In genomic region chr3:45552031-45552772, GRCh38 we compare ENCODE assay signal across 11 cellular contexts. TPM values are rescaled to one million over a fixed set of nuclear protein-coding genes. Genes with fewer than 3 reads are reported as not detected.
DNase-seq lines count a peak whose midpoint lies in the region; ATAC-seq and TF ChIP-seq lines count a peak whose summit lies in the region.
"Had no signal": no experiment of that assay in that cellular context is flagged by ENCODE, and none has a peak within 500 bp of the region (broad histone marks: within the 10 kb centered on the region; RNA-seq: fewer than 3 reads in every experiment).

No MANE protein-coding gene starts in this region.

- H3K9me3 ChIP-seq in Peyer's patch (no peaks in the 10 kb centered on the region), stomach (no peaks in the 10 kb centered on the region)

- H3K4me1 ChIP-seq in Peyer's patch = peaks cover 0 to 20% (median 2%) of the 10 kb centered on the region in 4 donors
- peaks cover 29% of the 10 kb centered on the region for H3K4me1 ChIP-seq in foreskin keratinocyte
- H3K4me1 ChIP-seq in stomach = peaks cover 31 to 59% (median 44%) of the 10 kb centered on the region in 4 donors

- no peak overlapping the region for H3K27ac Mint-ChIP-seq in activated naive CD8-positive, alpha-beta T cell treated with anti-CD3 and anti-CD28 coated beads, Interleukin-2, amount 50 U/mL, for 24 hours
- H3K27ac Mint-ChIP-seq in activated naive CD4-positive, alpha-beta T cell treated with anti-CD3 and anti-CD28 coated beads, Interleukin-2, amount 50 U/mL, for 72 hours = peak overlapping the region in 1 of 2 donors; percentile 16
- H3K27ac Mint-ChIP-seq: activated CD8-positive, alpha-beta memory T cell treated with anti-CD3 and anti-CD28 coated beads, Interleukin-2, amount 10 ng/mL, durations not matched to agents 7 days and 5 days had no signal

- TF ChIP-seq POLR2A in Peyer's patch (IDR thresholded peaks at IDR 0.05) = no peak
- no peak for TF ChIP-seq POLR2A in stomach (IDR thresholded peaks at IDR 0.05)

- H3K4me3 Mint-ChIP-seq in activated naive CD8-positive, alpha-beta T cell treated with anti-CD3 and anti-CD28 coated beads, Interleukin-2, amount 50 U/mL, for 24 hours = no peak overlapping the region
- H3K4me3 Mint-ChIP-seq: activated CD8-positive, alpha-beta memory T cell treated with anti-CD3 and anti-CD28 coated beads, Interleukin-2, amount 10 ng/mL, durations not matched to agents 7 days and 5 days had no signal

- peak; percentile 36 for DNase-seq in DMS79 (lab: John Stamatoyannopoulos, UW)
- DNase-seq in Peyer's patch = no peak
- DNase-seq in foreskin keratinocyte = no peak
- DNase-seq in stomach = no peak
- no peak for DNase-seq in Kasumi-1 (lab: John Stamatoyannopoulos, UW)
- no peak for DNase-seq in activated naive CD8-positive, alpha-beta T cell treated with anti-CD3 and anti-CD28 coated beads, Interleukin-2, amount 50 U/mL, for 24 hours
- DNase-seq in activated naive CD4-positive, alpha-beta T cell treated with anti-CD3 and anti-CD28 coated beads, Interleukin-2, amount 50 U/mL, for 72 hours (ENCODE audit: low spot score in 2 of 2) = no peak
- DNase-seq: activated CD8-positive, alpha-beta memory T cell treated with anti-CD3 and anti-CD28 coated beads, Interleukin-2, amount 10 ng/mL, durations not matched to agents 7 days and 5 days; H7 had no signal

- H3K27me3 ChIP-seq in Peyer's patch = no peaks in the 10 kb centered on the region
- H3K27me3 ChIP-seq in foreskin keratinocyte = no peaks in the 10 kb centered on the region
- H3K27me3 ChIP-seq in stomach = no peaks in the 10 kb centered on the region

- TF ChIP-seq EP300 in stomach (IDR thresholded peaks at IDR 0.05) = no peak

- WGBS in stomach, 5 donors = 79 to 87% (median 84%) methylated on average over 9 to 10 of the region's 10 CpGs

- TF ChIP-seq CTCF in Peyer's patch (IDR thresholded peaks at IDR 0.05) (no peak), foreskin keratinocyte (conservative IDR thresholded peaks at IDR 0.05) (no peak), stomach (IDR thresholded peaks at IDR 0.05) (no peak)

- ATAC-seq in foreskin keratinocyte (no peak), GM19395 (IDR thresholded peaks at IDR 0.05; ENCODE audit: unreplicated experiment) (no peak)
- no peak for ATAC-seq in activated naive CD8-positive, alpha-beta T cell treated with anti-CD3 and anti-CD28 coated beads, Interleukin-2, amount 50 U/mL, for 24 hours
- no peak for ATAC-seq in activated naive CD4-positive, alpha-beta T cell treated with anti-CD3 and anti-CD28 coated beads, Interleukin-2, amount 50 U/mL, for 72 hours
- ATAC-seq: activated CD8-positive, alpha-beta memory T cell treated with anti-CD3 and anti-CD28 coated beads, Interleukin-2, amount 10 ng/mL, durations not matched to agents 7 days and 5 days had no signal

- peaks cover 2% of the 10 kb centered on the region for H3K36me3 Mint-ChIP-seq in activated naive CD8-positive, alpha-beta T cell treated with anti-CD3 and anti-CD28 coated beads, Interleukin-2, amount 50 U/mL, for 24 hours (ENCODE audit: low read depth)
- no peaks in the 10 kb centered on the region for H3K36me3 Mint-ChIP-seq in activated naive CD4-positive, alpha-beta T cell treated with anti-CD3 and anti-CD28 coated beads, Interleukin-2, amount 50 U/mL, for 72 hours
- H3K36me3 Mint-ChIP-seq: activated CD8-positive, alpha-beta memory T cell treated with anti-CD3 and anti-CD28 coated beads, Interleukin-2, amount 10 ng/mL, durations not matched to agents 7 days and 5 days had no signal

- H3K4me1 Mint-ChIP-seq in activated naive CD8-positive, alpha-beta T cell treated with anti-CD3 and anti-CD28 coated beads, Interleukin-2, amount 50 U/mL, for 24 hours = peaks cover 32% of the 10 kb centered on the region

- H3K36me3 ChIP-seq in Peyer's patch (peaks cover 0 to 12% (median 0%) of the 10 kb centered on the region in 3 donors), stomach (peaks cover 0 to 13% (median 5%) of the 10 kb centered on the region in 4 donors)

- H3K27ac ChIP-seq in Peyer's patch (peak overlapping the region in 3 of 4 donors; percentile 9 to 41 (median 39)), foreskin keratinocyte (peak overlapping the region; percentile 66), stomach (peak overlapping the region in 3 of 5 donors; percentile 55 to 70 (median 64))

- H3K4me3 ChIP-seq in Peyer's patch (no peak overlapping the region), stomach (no peak overlapping the region)
- H3K4me3 ChIP-seq: skin epidermis had no signal

- H3K27me3 Mint-ChIP-seq in activated naive CD8-positive, alpha-beta T cell treated with anti-CD3 and anti-CD28 coated beads, Interleukin-2, amount 50 U/mL, for 24 hours = no peaks in the 10 kb centered on the region
- H3K27me3 Mint-ChIP-seq: activated CD8-positive, alpha-beta memory T cell treated with anti-CD3 and anti-CD28 coated beads, Interleukin-2, amount 10 ng/mL, durations not matched to agents 7 days and 5 days had no signal

- intact Hi-C loops in stomach (cut with DNase I; ENCODE audit: low total_unique reads) = no loop called here

- no peaks in the 10 kb centered on the region for H3K9me3 Mint-ChIP-seq in activated naive CD8-positive, alpha-beta T cell treated with anti-CD3 and anti-CD28 coated beads, Interleukin-2, amount 50 U/mL, for 24 hours
- H3K9me3 Mint-ChIP-seq in activated naive CD4-positive, alpha-beta T cell treated with anti-CD3 and anti-CD28 coated beads, Interleukin-2, amount 50 U/mL, for 72 hours = no peaks in the 10 kb centered on the region

RNA-seq across cellular contexts. Expression of gene LIMD1, which starts 42.3 kb away (rescaled TPM):
- total RNA-seq in Peyer's patch (10 to 100 TPM; 19.0 to 41.8 (median 27.8) TPM), foreskin keratinocyte (17.4 and 17.5 TPM in 2 replicates), stomach (10 to 100 TPM; 10.1 to 91.1 (median 25.3) TPM)
- polyA plus RNA-seq in foreskin keratinocyte (2.6 and 3.0 TPM in 2 replicates), stomach (1 to 10 TPM; 2.3 to 3.7 (median 3.4) TPM)
- total RNA-seq in activated naive CD4-positive, alpha-beta T cell treated with anti-CD3 and anti-CD28 coated beads, Interleukin-2, amount 50 U/mL, for 72 hours = 10 to 100 TPM; 14.9 to 39.6 TPM
